ENCODE assay signal across 15 cellular contexts in the genomic region with DNA sequence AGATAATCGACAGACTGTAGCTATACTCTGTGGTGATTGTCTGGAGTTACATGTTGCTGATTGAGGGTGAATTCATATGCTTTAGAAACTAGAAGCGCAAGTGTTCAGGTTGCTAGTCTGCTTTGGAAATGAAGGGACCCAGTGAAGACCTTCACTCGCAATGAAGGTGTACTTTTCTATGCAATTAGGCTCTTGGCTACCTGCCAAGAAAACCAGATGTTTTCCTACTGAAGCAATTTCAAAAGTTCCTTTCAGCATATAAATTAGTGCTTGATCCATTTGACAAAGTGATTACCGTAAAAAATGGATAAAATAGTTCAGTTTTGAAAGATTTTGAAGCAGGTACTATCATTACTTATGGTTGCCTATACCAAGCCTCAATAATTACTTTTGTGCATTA. TPM values are rescaled to one million over a fixed set of nuclear protein-coding genes. Genes with fewer than 3 reads are reported as not detected.
DNase-seq lines count a peak whose midpoint lies in the region; ATAC-seq and TF ChIP-seq lines count a peak whose summit lies in the region.
"Had no signal": no experiment of that assay in that cellular context is flagged by ENCODE, and none has a peak within 500 bp of the region (broad histone marks: within the 10 kb centered on the region; RNA-seq: fewer than 3 reads in every experiment).

No MANE protein-coding gene starts in this region.

- H3K36me3 ChIP-seq in upper lobe of right lung = peaks cover 19% of the 10 kb centered on the region

- no peaks in the 10 kb centered on the region for H3K9me3 ChIP-seq in upper lobe of right lung
- H3K9me3 ChIP-seq: A549 had no signal

- no peaks in the 10 kb centered on the region for H3K27me3 ChIP-seq in upper lobe of right lung

- ATAC-seq in HG02840 (IDR thresholded peaks at IDR 0.05; ENCODE audit: low FRiP score, unreplicated experiment) (no peak), upper lobe of right lung (no peak)
- no peak for ATAC-seq in stimulated activated naive CD8-positive, alpha-beta T cell treated with anti-CD3 and anti-CD28 coated beads, Interleukin-15, Interleukin-2, amounts not matched to agents 100 U/mL and 50 U/mL, for 24 hours
- ATAC-seq: A549 had no signal

- TF ChIP-seq CTCF in choroid plexus epithelial cell (conservative IDR thresholded peaks at IDR 0.05; ENCODE audit: low read depth, low read length) (no peak), upper lobe of right lung (IDR thresholded peaks at IDR 0.05) (no peak)

- H3K4me3 ChIP-seq in choroid plexus epithelial cell (ENCODE audit: low read depth, low read length) (no peak overlapping the region), upper lobe of right lung (no peak overlapping the region)
- H3K4me3 ChIP-seq: A549 had no signal

- H3K4me1 ChIP-seq in upper lobe of right lung = no peaks in the 10 kb centered on the region
- H3K4me1 ChIP-seq: A549 had no signal

- H3K27ac ChIP-seq in upper lobe of right lung = no peak overlapping the region
- H3K27ac ChIP-seq: A549 had no signal

- peak; percentile 16 for DNase-seq in NCI-H345 treated with DMSO at 0.1 percent for 48 hours (lab: John Stamatoyannopoulos, UW; ENCODE audit: unreplicated experiment)
- no peak for DNase-seq in NCI-H345 (lab: John Stamatoyannopoulos, UW)
- peak; percentile 41 for DNase-seq in NAMALWA (ENCODE audit: low spot score)
- DNase-seq in NCI-H2227 (lab: John Stamatoyannopoulos, UW; ENCODE audit: unreplicated experiment) = peak; percentile 58
- peak; percentile 21 for DNase-seq in choroid plexus epithelial cell (ENCODE audit: low read depth)
- DNase-seq in stimulated activated naive CD8-positive, alpha-beta T cell treated with anti-CD3 and anti-CD28 coated beads, Interleukin-15, Interleukin-2, amounts not matched to agents 100 U/mL and 50 U/mL, for 24 hours = no peak
- no peak for DNase-seq in upper lobe of right lung
- DNase-seq: CD4-positive, CD25-positive, alpha-beta regulatory T cell; H7; Kasumi-1; NCI-H1694; NCI-H774; SIG-M5 had no signal

- intact Hi-C loops in upper lobe of right lung (cut with DNase I) = no loop called here

RNA-seq across cellular contexts. Expression of a gene that starts 10.0 kb away (rescaled TPM):
- total RNA-seq in upper lobe of right lung = 1.1 TPM

RNA-seq across cellular contexts. Expression of a gene that starts 20.1 kb away (rescaled TPM):
- total RNA-seq in upper lobe of right lung = 9.0 TPM

Comparison
In these comparisons a context has a peak if more than half of its experiments do, and no peak if none do; other contexts are left out.
1. DNase-seq: peak in NCI-H345 treated with DMSO at 0.1 percent for 48 hours (single experiment), NAMALWA (single experiment), NCI-H2227 (single experiment) and choroid plexus epithelial cell (single experiment); none in NCI-H345 (single experiment), stimulated activated naive CD8-positive, alpha-beta T cell treated with anti-CD3 and anti-CD28 coated beads, Interleukin-15, Interleukin-2, amounts not matched to agents 100 U/mL and 50 U/mL, for 24 hours (single experiment) and upper lobe of right lung (single experiment).